Comparison of ENCODE assay signal across 2 cellular contexts in genomic region chr11:65958306-65958705, GRCh38.
TF ChIP-seq lines count a peak whose summit lies in the region.

No MANE protein-coding gene starts in this region.

TF ChIP-seq in WTC11, 78 proteins besides CTCF, POLR2A, EP300 and RAD21:
- TF ChIP-seq SMAD3 (CRISPR knock-in tag; IDR thresholded peaks at IDR 0.05; ENCODE audit: borderline replicate concordance) (no peak), ATF2 (CRISPR knock-in tag; IDR thresholded peaks at IDR 0.05; ENCODE audit: borderline replicate concordance, low read depth) (no peak), FOXJ3 (CRISPR knock-in tag; IDR thresholded peaks at IDR 0.05; ENCODE audit: borderline replicate concordance) (no peak), CREB1 (CRISPR knock-in tag; IDR thresholded peaks at IDR 0.05) (no peak), GTF2I (CRISPR knock-in tag; conservative IDR thresholded peaks at IDR 0.05) (no peak), ZMAT4 (CRISPR knock-in tag; IDR thresholded peaks at IDR 0.05) (no peak), ZNF671 (CRISPR knock-in tag; IDR thresholded peaks at IDR 0.05) (no peak), RORB (CRISPR knock-in tag; IDR thresholded peaks at IDR 0.05) (no peak), ZNF423 (CRISPR knock-in tag; IDR thresholded peaks at IDR 0.05) (no peak), ZNF512 (CRISPR knock-in tag; IDR thresholded peaks at IDR 0.05; ENCODE audit: borderline replicate concordance) (no peak), ZBTB43 (CRISPR knock-in tag; IDR thresholded peaks at IDR 0.05) (no peak), RELA (CRISPR knock-in tag; IDR thresholded peaks at IDR 0.05; ENCODE audit: borderline replicate concordance) (no peak), JAZF1 (CRISPR knock-in tag; IDR thresholded peaks at IDR 0.05) (no peak), ZNF317 (CRISPR knock-in tag; IDR thresholded peaks at IDR 0.05; ENCODE audit: borderline replicate concordance, low read depth) (no peak), CREM (CRISPR knock-in tag; IDR thresholded peaks at IDR 0.05) (no peak), TCF7 (CRISPR knock-in tag; IDR thresholded peaks at IDR 0.05; ENCODE audit: low read depth) (no peak)

TF ChIP-seq in H1, 55 proteins besides CTCF, POLR2A, EP300 and RAD21:
- TF ChIP-seq CHD7 (IDR thresholded peaks at IDR 0.05; ENCODE audit: insufficient replicate concordance, low read length): no peak
- TF ChIP-seq TAF1 (IDR thresholded peaks at IDR 0.05; ENCODE audit: low read depth, low read length): no peak
- TF ChIP-seq CEBPB (IDR thresholded peaks at IDR 0.05; ENCODE audit: low read depth, low read length): no peak
- no peak for TF ChIP-seq ASH2L (IDR thresholded peaks at IDR 0.05; ENCODE audit: low read length)
- no peak for TF ChIP-seq POU5F1 (IDR thresholded peaks at IDR 0.05; ENCODE audit: low read depth, low read length)
- TF ChIP-seq EGR1 (IDR thresholded peaks at IDR 0.05; ENCODE audit: borderline replicate concordance, low read depth, low read length): no peak
- no peak for TF ChIP-seq E2F6 (IDR thresholded peaks at IDR 0.05)
- no peak for TF ChIP-seq YY1 (IDR thresholded peaks at IDR 0.05; ENCODE audit: low read depth, low read length)
- no peak for TF ChIP-seq SAP30 (IDR thresholded peaks at IDR 0.05; ENCODE audit: insufficient read depth, insufficient replicate concordance, low read length)
- TF ChIP-seq RXRA (IDR thresholded peaks at IDR 0.05; ENCODE audit: insufficient read depth, low read depth, low read length): no peak
- TF ChIP-seq RNF2 (IDR thresholded peaks at IDR 0.05; ENCODE audit: borderline replicate concordance, low read depth, low read length, missing control alignments, poor library complexity, severe bottlenecking): no peak
- TF ChIP-seq USF2 (IDR thresholded peaks at IDR 0.05; ENCODE audit: low read length): no peak
- no peak for TF ChIP-seq TAF7 (optimal IDR thresholded peaks at IDR 0.05; ENCODE audit: borderline replicate concordance, low read depth, low read length)
- TF ChIP-seq JUND (IDR thresholded peaks at IDR 0.05; ENCODE audit: low read length): no peak
- TF ChIP-seq RBBP5 (IDR thresholded peaks at IDR 0.05; ENCODE audit: borderline replicate concordance, low read depth, low read length): no peak
- no peak for TF ChIP-seq SIRT6 (IDR thresholded peaks at IDR 0.05; ENCODE audit: low read length)
- TF ChIP-seq CBX8 (IDR thresholded peaks at IDR 0.05; ENCODE audit: borderline replicate concordance, low read depth, low read length): no peak
- TF ChIP-seq HDAC6 (IDR thresholded peaks at IDR 0.05; ENCODE audit: low read depth, low read length): no peak
- no peak for TF ChIP-seq CHD1 (IDR thresholded peaks at IDR 0.05; ENCODE audit: low read depth, low read length)
